In the genomic region with DNA sequence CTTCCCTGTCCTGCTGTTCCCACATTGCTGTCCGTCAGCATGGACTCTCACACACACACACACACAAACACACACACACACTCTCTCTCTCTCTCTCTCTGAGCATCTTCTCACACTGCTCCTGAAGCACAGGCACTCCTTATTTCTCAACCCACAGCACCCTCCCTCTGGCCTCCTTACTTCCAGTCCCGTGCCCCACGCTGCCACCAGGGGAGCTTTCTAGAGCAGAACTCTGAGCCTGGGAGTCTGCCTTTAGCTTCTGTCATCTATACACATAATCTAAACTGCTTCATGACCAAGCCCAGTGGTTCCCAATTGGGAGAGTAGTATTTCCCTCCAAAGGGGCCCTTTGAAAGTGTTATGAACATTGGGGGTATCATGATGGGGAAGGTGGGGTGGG, we compare ENCODE assay signal across 1 cellular context.
TF ChIP-seq lines count a peak whose summit lies in the region.

No MANE protein-coding gene starts in this region.

TF ChIP-seq in HCT116, 20 proteins besides CTCF, POLR2A, EP300 and RAD21 (continued from another document):
- TF ChIP-seq, protein P1, sequence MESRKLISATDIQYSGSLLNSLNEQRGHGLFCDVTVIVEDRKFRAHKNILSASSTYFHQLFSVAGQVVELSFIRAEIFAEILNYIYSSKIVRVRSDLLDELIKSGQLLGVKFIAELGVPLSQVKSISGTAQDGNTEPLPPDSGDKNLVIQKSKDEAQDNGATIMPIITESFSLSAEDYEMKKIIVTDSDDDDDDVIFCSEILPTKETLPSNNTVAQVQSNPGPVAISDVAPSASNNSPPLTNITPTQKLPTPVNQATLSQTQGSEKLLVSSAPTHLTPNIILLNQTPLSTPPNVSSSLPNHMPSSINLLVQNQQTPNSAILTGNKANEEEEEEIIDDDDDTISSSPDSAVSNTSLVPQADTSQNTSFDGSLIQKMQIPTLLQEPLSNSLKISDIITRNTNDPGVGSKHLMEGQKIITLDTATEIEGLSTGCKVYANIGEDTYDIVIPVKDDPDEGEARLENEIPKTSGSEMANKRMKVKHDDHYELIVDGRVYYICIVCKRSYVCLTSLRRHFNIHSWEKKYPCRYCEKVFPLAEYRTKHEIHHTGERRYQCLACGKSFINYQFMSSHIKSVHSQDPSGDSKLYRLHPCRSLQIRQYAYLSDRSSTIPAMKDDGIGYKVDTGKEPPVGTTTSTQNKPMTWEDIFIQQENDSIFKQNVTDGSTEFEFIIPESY (IDR thresholded peaks at IDR 0.05; ENCODE audit: extremely low read depth, insufficient replicate concordance, low read length), result no peak
- TF ChIP-seq SRF (IDR thresholded peaks at IDR 0.05; ENCODE audit: low read depth) (no peak), TCF7L2 (IDR thresholded peaks at IDR 0.05; ENCODE audit: borderline replicate concordance, extremely low read depth, insufficient read depth, insufficient read length) (no peak), EZH2 (IDR thresholded peaks at IDR 0.05) (no peak), ZFX (IDR thresholded peaks at IDR 0.05) (no peak), EGR1 (IDR thresholded peaks at IDR 0.05; ENCODE audit: low read depth) (no peak), SIN3A (IDR thresholded peaks at IDR 0.05; ENCODE audit: low read depth) (no peak), POLR2AphosphoS5 (IDR thresholded peaks at IDR 0.05; ENCODE audit: low read depth, low read length) (no peak)
